Comparison of ENCODE assay signal across 17 cellular contexts in the genomic region with DNA sequence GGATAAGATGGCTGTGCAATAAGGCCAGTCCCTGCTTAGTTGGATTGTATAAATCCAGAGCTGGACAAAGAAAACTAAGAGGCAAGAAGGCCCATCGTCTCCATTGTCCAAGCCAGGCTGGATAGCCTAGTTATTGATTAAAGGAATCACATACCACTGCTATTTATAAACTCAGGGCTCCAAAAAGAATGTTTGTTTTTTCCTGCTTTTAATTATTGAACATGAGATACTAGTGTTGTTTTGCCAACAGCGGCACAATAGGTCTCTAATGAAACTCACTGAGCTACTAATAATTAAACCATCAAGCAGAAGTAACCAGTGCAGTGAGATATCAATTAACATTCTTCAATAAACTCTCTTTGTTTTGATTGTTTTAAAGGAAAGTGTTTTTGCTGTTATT.
A peak's percentile ranks its signal among the peaks of the same experiment; 100 is the strongest.
DNase-seq lines count a peak whose midpoint lies in the region; FAIRE-seq and TF ChIP-seq lines count a peak whose summit lies in the region.
"Had no signal": no experiment of that assay in that cellular context is flagged by ENCODE, and none has a peak within 500 bp of the region (broad histone marks: within the 10 kb centered on the region; RNA-seq: fewer than 3 reads in every experiment).

No MANE protein-coding gene starts in this region.

- 81 to 82% methylated on average over 2 of the region's 2 CpGs for WGBS in tibial nerve, 2 donors

- H3K9me3 Mint-ChIP-seq in progenitor cell of endocrine pancreas (ENCODE audit: low read depth), result peaks cover 17% of the 10 kb centered on the region

- intact Hi-C loops in kidney (cut with DNase I), result no loop called here

- peak overlapping the region in 1 of 2 donors; percentile 7 for H3K4me3 ChIP-seq in kidney (ENCODE audit: low read length in 2 of 2)
- H3K4me3 ChIP-seq in tibial nerve, result no peak overlapping the region
- H3K4me3 ChIP-seq: GM23338 had no signal

- DNase-seq in kidney (no peak), left kidney (ENCODE audit: low read depth, low spot score) (peak; percentile 24), progenitor cell of endocrine pancreas (ENCODE audit: low spot score, unreplicated experiment) (no peak), caudate nucleus (lab: John Stamatoyannopoulos, UW) (no peak), tibial nerve (ENCODE audit: low spot score in 2 of 2) (no peak)
- DNase-seq in stimulated activated CD4-positive, alpha-beta T cell treated with anti-CD3 and anti-CD28 coated beads, Interleukin-2, amount 100 ng/mL, for 48 hours, result no peak
- DNase-seq: C1 segment of cervical spinal cord; Calu3; CD4-positive, alpha-beta memory T cell; COR-L47; DMS53; DMS79 treated with DMSO at 0.1 percent for 48 hours; GF-D8; H9 had no signal

- H3K4me1 ChIP-seq in kidney (ENCODE audit: control insufficient read depth in 1 of 2, insufficient read depth in 1 of 2, low read depth in 1 of 2, low read length in 2 of 2), result no peaks in the 10 kb centered on the region
- H3K4me1 ChIP-seq in tibial nerve, result no peaks in the 10 kb centered on the region

- H3K9me3 ChIP-seq in kidney (ENCODE audit: control insufficient read depth in 1 of 2, low read length in 2 of 2) (peaks cover 2 to 6% of the 10 kb centered on the region in 2 donors), tibial nerve (peaks cover 0 to 12% (median 0%) of the 10 kb centered on the region in 4 donors)

- no peak for TF ChIP-seq CTCF in kidney (IDR thresholded peaks at IDR 0.05; ENCODE audit: borderline replicate concordance, extremely low read depth, insufficient read depth)
- no peak for TF ChIP-seq CTCF in progenitor cell of endocrine pancreas (IDR thresholded peaks at IDR 0.05; ENCODE audit: unreplicated experiment)
- no peak for TF ChIP-seq CTCF in tibial nerve (IDR thresholded peaks at IDR 0.05)

- peak; percentile 11 for FAIRE-seq in kidney (lab: Jason Lieb, UNC)
- FAIRE-seq: GM12891, GM18507 had no signal

- no peaks in the 10 kb centered on the region for H3K36me3 ChIP-seq in kidney (ENCODE audit: control insufficient read depth in 1 of 2, insufficient read depth in 2 of 2, low read length in 2 of 2)
- H3K36me3 ChIP-seq in tibial nerve, result no peaks in the 10 kb centered on the region

- H3K36me3 Mint-ChIP-seq in progenitor cell of endocrine pancreas (ENCODE audit: insufficient read depth), result no peaks in the 10 kb centered on the region
- H3K36me3 Mint-ChIP-seq: CD4-positive, alpha-beta memory T cell had no signal

- no peaks in the 10 kb centered on the region for H3K27me3 Mint-ChIP-seq in progenitor cell of endocrine pancreas
- H3K27me3 Mint-ChIP-seq: CD4-positive, alpha-beta memory T cell had no signal

- H3K27ac Mint-ChIP-seq in progenitor cell of endocrine pancreas, result peak overlapping the region; percentile 16
- H3K27ac Mint-ChIP-seq: CD4-positive, alpha-beta memory T cell; GM23338; H9 had no signal

- H3K27me3 ChIP-seq in tibial nerve, result no peaks in the 10 kb centered on the region

- peaks cover 4% of the 10 kb centered on the region for H3K4me1 Mint-ChIP-seq in progenitor cell of endocrine pancreas (ENCODE audit: low read depth)
- H3K4me1 Mint-ChIP-seq: CD4-positive, alpha-beta memory T cell; GM23338; H9 had no signal

- H3K4me3 Mint-ChIP-seq in progenitor cell of endocrine pancreas (ENCODE audit: low read depth), result no peak overlapping the region
- H3K4me3 Mint-ChIP-seq: CD4-positive, alpha-beta memory T cell; GM23338; H9 had no signal

- TF ChIP-seq EP300 in tibial nerve (IDR thresholded peaks at IDR 0.05), result no peak

- TF ChIP-seq POLR2A in tibial nerve (IDR thresholded peaks at IDR 0.05), result no peak

- H3K27ac ChIP-seq in kidney (ENCODE audit: low read depth in 2 of 2, low read length in 2 of 2) (no peak overlapping the region), caudate nucleus (ENCODE audit: low read depth, low read length) (no peak overlapping the region), tibial nerve (no peak overlapping the region)

- H3K9ac ChIP-seq in kidney (ENCODE audit: low read length in 2 of 2), result no peak overlapping the region
